Comparison of ENCODE assay signal across 9 cellular contexts in genomic region chrX:154548028-154548316, GRCh38. TPM values are rescaled to one million over a fixed set of nuclear protein-coding genes. Genes with fewer than 3 reads are reported as not detected.
DNase-seq lines count a peak whose midpoint lies in the region; ATAC-seq and TF ChIP-seq lines count a peak whose summit lies in the region.
"Had no signal": no experiment of that assay in that cellular context is flagged by ENCODE, and none has a peak within 500 bp of the region (broad histone marks: within the 10 kb centered on the region; RNA-seq: fewer than 3 reads in every experiment).

No MANE protein-coding gene starts in this region.

- peak overlapping the region; percentile 82 to 98 (median 92) for H3K4me3 Mint-ChIP-seq in naive thymus-derived CD8-positive, alpha-beta T cell

- H3K27ac Mint-ChIP-seq in naive thymus-derived CD8-positive, alpha-beta T cell = peak overlapping the region; percentile 85 to 98 (median 92)

- H3K9ac ChIP-seq in Loucy (ENCODE audit: low read depth, low read length, poor library complexity, severe bottlenecking) (peak overlapping the region; percentile 91), colonic mucosa (ENCODE audit: low read depth in 2 of 2, low read length in 2 of 2) (peak overlapping the region; percentile 52 to 79)

- peaks cover 0 to 22% (median 0%) of the 10 kb centered on the region in 3 donors for H3K36me3 Mint-ChIP-seq in naive thymus-derived CD8-positive, alpha-beta T cell

- peak overlapping the region; percentile 95 for H3K4me2 ChIP-seq in Loucy (ENCODE audit: low read depth, low read length, poor library complexity, severe bottlenecking)

- intact Hi-C loops in colonic mucosa (cut with DNase I) = no loop called here

- H3K79me2 ChIP-seq in Loucy (ENCODE audit: insufficient read depth, low read length) = peaks cover 44% of the 10 kb centered on the region

- CTCF ChIA-PET in BJ (lab: Yijun Ruan, JAX) = interaction anchor here (1.0 kb wide), 1 partner anchor 185 kb away, joined by 4 read pairs; no protein-coding TSS in a partner anchor

- no peaks in the 10 kb centered on the region for H3K9me3 ChIP-seq in Loucy (ENCODE audit: insufficient read depth, low read depth, low read length)
- no peaks in the 10 kb centered on the region for H3K9me3 ChIP-seq in colonic mucosa

- no peaks in the 10 kb centered on the region for H4K20me1 ChIP-seq in Loucy (ENCODE audit: insufficient read depth, low read length, poor library complexity, severe bottlenecking)

- H3K36me3 ChIP-seq in BJ (ENCODE audit: control insufficient read depth, insufficient read depth, low read length) (peaks cover 3% of the 10 kb centered on the region), Loucy (ENCODE audit: insufficient read depth, low read length) (no peaks in the 10 kb centered on the region), colonic mucosa (no peaks in the 10 kb centered on the region)

- H3K9me3 Mint-ChIP-seq in naive thymus-derived CD8-positive, alpha-beta T cell = no peaks in the 10 kb centered on the region

- TF ChIP-seq CTCF in BJ (IDR thresholded peaks at IDR 0.05; ENCODE audit: insufficient read depth, low read depth, low read length) (no peak), Loucy (conservative IDR thresholded peaks at IDR 0.05; ENCODE audit: low read length) (no peak), colonic mucosa (IDR thresholded peaks at IDR 0.05) (no peak)

- peak overlapping the region; percentile 91 for H3K27ac ChIP-seq in colonic mucosa

- H2AFZ ChIP-seq in Loucy (ENCODE audit: low read length) = peak overlapping the region; percentile 78; the same call in 1 of the 2 replicates

- H3K4me1 ChIP-seq in Loucy (ENCODE audit: insufficient read depth, low read length, poor library complexity, severe bottlenecking) = peaks cover 30% of the 10 kb centered on the region
- H3K4me1 ChIP-seq in colonic mucosa = no peaks in the 10 kb centered on the region

- POLR2A ChIA-PET in BJ (lab: Charles Lee) = no interaction called here
- POLR2A ChIA-PET in naive thymus-derived CD8-positive, alpha-beta T cell (lab: Charles Lee) = interaction anchor here (0.8 to 1.5 kb wide), 7 partner anchors 57 to 754 kb away, joined by 3 to 6 read pairs (median 3); partner anchors contain the start of genes IDH3G, RPL10, SLC10A3 and SSR4

- peak overlapping the region; percentile 51 for H3K4me3 ChIP-seq in BJ (ENCODE audit: low read depth, low read length)
- H3K4me3 ChIP-seq in Loucy (ENCODE audit: low read length, poor library complexity, severe bottlenecking) = peak overlapping the region; percentile 87
- peak overlapping the region; percentile 58 for H3K4me3 ChIP-seq in colonic mucosa

- no peaks in the 10 kb centered on the region for H3K9me2 ChIP-seq in Loucy (replicated peaks; ENCODE audit: low read depth, low read length)

- no peaks in the 10 kb centered on the region for H3K27me3 Mint-ChIP-seq in naive thymus-derived CD8-positive, alpha-beta T cell

- H3K4me1 Mint-ChIP-seq in naive thymus-derived CD8-positive, alpha-beta T cell = peaks cover 17 to 54% (median 46%) of the 10 kb centered on the region in 4 donors

- ATAC-seq in naive thymus-derived CD8-positive, alpha-beta T cell = no peak
- no peak for ATAC-seq in GM21423 (IDR thresholded peaks at IDR 0.05; ENCODE audit: unreplicated experiment)

- H3F3A ChIP-seq in Loucy (ENCODE audit: low read depth) = no peaks in the 10 kb centered on the region

- DNase-seq in BJ (ENCODE audit: low read depth) = no peak
- no peak for DNase-seq in colonic mucosa
- DNase-seq in naive thymus-derived CD8-positive, alpha-beta T cell = no peak
- DNase-seq in A172 (ENCODE audit: low spot score) = no peak
- DNase-seq in NCI-H2081 (lab: John Stamatoyannopoulos, UW) = no peak
- DNase-seq in SHP77 treated with DMSO at 0.1 percent for 48 hours (lab: John Stamatoyannopoulos, UW) = no peak

- H3K27me3 ChIP-seq in BJ (ENCODE audit: control insufficient read depth, insufficient read depth, low read length) = no peaks in the 10 kb centered on the region
- H3K27me3 ChIP-seq in Loucy (ENCODE audit: insufficient read depth, low read length, poor library complexity, severe bottlenecking) = no peaks in the 10 kb centered on the region
- H3K27me3 ChIP-seq in colonic mucosa = no peaks in the 10 kb centered on the region

RNA-seq across cellular contexts. Expression of gene IKBKG, which starts 0.6 kb away (rescaled TPM):
- polyA plus RNA-seq in BJ (2011; rRNA removed) = 22.6 and 38.8 TPM in 2 replicates
- 8.2 and 13.5 TPM in 2 replicates for polyA minus RNA-seq in BJ (2011; rRNA and poly(A)+ RNA removed)
- 10 to 100 TPM; 20.6 to 28.4 TPM for total RNA-seq in colonic mucosa
- 10 to 100 TPM; 45.0 to 48.2 TPM for total RNA-seq in naive thymus-derived CD8-positive, alpha-beta T cell
- 10 to 100 TPM; 18.4 to 24.2 (median 19.4) TPM for polyA plus RNA-seq in naive thymus-derived CD8-positive, alpha-beta T cell
- total RNA-seq in A172 (2014; rRNA removed; shearing (Covaris generic)) = 53.6 and 63.2 TPM in 2 replicates

RNA-seq across cellular contexts. Expression of gene G6PD, which starts 1.3 kb away (rescaled TPM):
- 57.7 and 157 TPM in 2 replicates for polyA plus RNA-seq in BJ (2011; rRNA removed)
- 75.1 and 90.8 TPM in 2 replicates for polyA minus RNA-seq in BJ (2011; rRNA and poly(A)+ RNA removed)
- 10 to 100 TPM; 41.0 to 48.6 TPM for total RNA-seq in colonic mucosa
- total RNA-seq in naive thymus-derived CD8-positive, alpha-beta T cell = 10 to 100 TPM; 58.1 to 59.4 TPM
- 1 to 10 TPM; 6.9 to 7.9 (median 7.1) TPM for polyA plus RNA-seq in naive thymus-derived CD8-positive, alpha-beta T cell
- total RNA-seq in A172 (2014; rRNA removed; shearing (Covaris generic)) = 102 and 112 TPM in 2 replicates

RNA-seq across cellular contexts. Expression of gene FAM3A, which starts 31.9 kb away (rescaled TPM):
- 17.3 and 34.8 TPM in 2 replicates for polyA plus RNA-seq in BJ (2011; rRNA removed)
- polyA minus RNA-seq in BJ (2011; rRNA and poly(A)+ RNA removed) = 10.7 and 16.4 TPM in 2 replicates
- 10 to 100 TPM; 63.1 to 71.1 TPM for total RNA-seq in colonic mucosa
- 10 to 100 TPM; 66.0 to 69.4 TPM for total RNA-seq in naive thymus-derived CD8-positive, alpha-beta T cell
- polyA plus RNA-seq in naive thymus-derived CD8-positive, alpha-beta T cell = 10 to 100 TPM; 24.3 to 33.3 (median 26.0) TPM
- 47.1 and 47.5 TPM in 2 replicates for total RNA-seq in A172 (2014; rRNA removed; shearing (Covaris generic))

RNA-seq across cellular contexts. Expression of gene CTAG1A, which starts 37.0 kb away (rescaled TPM):
- polyA plus RNA-seq in BJ (2011; rRNA removed) = not detected in 2 replicates
- not detected in 2 replicates for polyA minus RNA-seq in BJ (2011; rRNA and poly(A)+ RNA removed)
- total RNA-seq in colonic mucosa = not detected
- total RNA-seq in naive thymus-derived CD8-positive, alpha-beta T cell = not detected
- polyA plus RNA-seq in naive thymus-derived CD8-positive, alpha-beta T cell = not detected
- total RNA-seq in A172 (2014; rRNA removed; shearing (Covaris generic)) = not detected in 2 replicates
- total RNA-seq: dermis microvascular lymphatic vessel endothelial cell had no signal

RNA-seq across cellular contexts. Expression of gene SLC10A3, which starts 57.5 kb away (rescaled TPM):
- 26.8 and 45.6 TPM in 2 replicates for polyA plus RNA-seq in BJ (2011; rRNA removed)
- 22.8 and 26.9 TPM in 2 replicates for polyA minus RNA-seq in BJ (2011; rRNA and poly(A)+ RNA removed)
- total RNA-seq in colonic mucosa = 10 to 100 TPM; 23.0 to 24.5 TPM
- 10 to 100 TPM; 18.2 to 20.9 TPM for total RNA-seq in naive thymus-derived CD8-positive, alpha-beta T cell
- polyA plus RNA-seq in naive thymus-derived CD8-positive, alpha-beta T cell = 10 to 100 TPM; 30.5 to 42.3 (median 35.9) TPM
- total RNA-seq in A172 (2014; rRNA removed; shearing (Covaris generic)) = 51.9 and 63.9 TPM in 2 replicates
